In the genomic region with DNA sequence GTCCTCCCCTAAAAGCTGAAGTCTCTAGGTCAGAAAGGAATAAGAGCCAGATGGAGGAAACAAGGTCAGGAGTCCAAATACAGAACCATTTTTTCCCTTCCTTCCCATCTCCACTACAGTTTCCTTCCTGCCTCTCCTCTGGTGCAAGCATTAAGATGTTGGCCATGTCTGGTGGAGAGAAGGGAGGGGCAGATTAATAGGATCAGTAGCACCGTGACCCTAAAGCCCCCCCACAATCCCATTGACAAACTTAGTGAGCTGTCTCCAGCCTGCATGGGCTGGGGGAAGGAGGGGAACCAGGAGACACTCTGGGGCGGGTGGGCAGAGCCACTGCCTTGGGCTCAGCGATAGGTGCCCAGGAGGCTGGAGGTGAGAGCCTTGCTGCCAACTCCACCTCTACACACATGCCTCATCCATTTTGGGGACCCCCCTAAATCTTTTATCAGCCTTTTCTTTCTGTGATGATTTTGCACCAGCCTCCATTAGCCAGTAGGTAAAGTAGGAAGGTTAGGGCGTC, we compare ENCODE assay signal across 23 cellular contexts. TPM values are rescaled to one million over a fixed set of nuclear protein-coding genes. Genes with fewer than 3 reads are reported as not detected.
"Had no signal": no experiment of that assay in that cellular context is flagged by ENCODE, and none has a peak within 500 bp of the region (broad histone marks: within the 10 kb centered on the region; RNA-seq: fewer than 3 reads in every experiment).

No MANE protein-coding gene starts in this region.

- H3K9me3 ChIP-seq: tibial artery had no signal

- H3K9me3 Mint-ChIP-seq: activated naive CD4-positive, alpha-beta T cell treated with anti-CD3 and anti-CD28 coated beads for 36 hours; activated naive CD8-positive, alpha-beta T cell treated with anti-CD3 and anti-CD28 coated beads, Interleukin-2, amount 10 ng/mL, durations not matched to agents 7 days and 5 days; memory B cell; nephron; stimulated activated memory B cell treated with anti-CD40 and anti-IgM and Interleukin-4, amounts not matched to agents 10 μg/mL and 1 μg/mL and 100 μg/mL, for 72 hours had no signal

- H3K4me2 ChIP-seq: hepatocyte had no signal

- H3K4me1 ChIP-seq: tibial artery had no signal

- H3K4me1 Mint-ChIP-seq: nephron had no signal

- H3K27ac Mint-ChIP-seq: activated naive CD4-positive, alpha-beta T cell treated with anti-CD3 and anti-CD28 coated beads for 36 hours; activated naive CD8-positive, alpha-beta T cell treated with anti-CD3 and anti-CD28 coated beads, Interleukin-2, amount 10 ng/mL, durations not matched to agents 7 days and 5 days; memory B cell; nephron; stimulated activated memory B cell treated with anti-CD40 and anti-IgM and Interleukin-4, amounts not matched to agents 10 μg/mL and 1 μg/mL and 100 μg/mL, for 72 hours had no signal

- DNase-seq: activated CD4-positive, alpha-beta T cell treated with anti-CD3 and anti-CD28 coated beads, Interleukin-2, amount 50 U/mL, for 4 hours; activated CD8-positive, alpha-beta memory T cell treated with anti-CD3 and anti-CD28 coated beads, Interleukin-2, amount 50 U/mL, for 48 hours; activated effector memory CD4-positive, alpha-beta T cell treated with Interleukin-2 at 50 U/mL for 16 hours; activated naive CD4-positive, alpha-beta T cell treated with anti-CD3 and anti-CD28 coated beads for 36 hours; activated naive CD8-positive, alpha-beta T cell treated with anti-CD3 and anti-CD28 coated beads, Interleukin-2, amount 10 ng/mL, durations not matched to agents 7 days and 5 days; activated T-cell treated with anti-CD3 and anti-CD28 coated beads, Interleukin-2, amount 50 U/mL, for 48 hours; amniotic stem cell; effector CD8-positive, alpha-beta T cell; glutamatergic neuron; left colon; small intestine; stimulated activated CD4-positive, alpha-beta T cell treated with anti-CD3 and anti-CD28 coated beads, Interleukin-2, amount 100 ng/mL, for 24 hours; T-helper 1 cell; tibial artery had no signal

- ATAC-seq: left colon; sciatic nerve; stimulated activated memory B cell treated with anti-CD40 and anti-IgM and Interleukin-4, amounts not matched to agents 10 μg/mL and 1 μg/mL and 100 μg/mL, for 72 hours had no signal

- H3K79me2 ChIP-seq: hepatocyte had no signal

- H2AFZ ChIP-seq: hepatocyte had no signal

- H3K36me3 ChIP-seq: tibial artery had no signal

- H3K4me3 Mint-ChIP-seq: activated naive CD4-positive, alpha-beta T cell treated with anti-CD3 and anti-CD28 coated beads for 36 hours; activated naive CD8-positive, alpha-beta T cell treated with anti-CD3 and anti-CD28 coated beads, Interleukin-2, amount 10 ng/mL, durations not matched to agents 7 days and 5 days; memory B cell; nephron; stimulated activated memory B cell treated with anti-CD40 and anti-IgM and Interleukin-4, amounts not matched to agents 10 μg/mL and 1 μg/mL and 100 μg/mL, for 72 hours had no signal

- H3K27ac ChIP-seq: hepatocyte, tibial artery had no signal

- H3K36me3 Mint-ChIP-seq: activated naive CD8-positive, alpha-beta T cell treated with anti-CD3 and anti-CD28 coated beads, Interleukin-2, amount 10 ng/mL, durations not matched to agents 7 days and 5 days; memory B cell; stimulated activated memory B cell treated with anti-CD40 and anti-IgM and Interleukin-4, amounts not matched to agents 10 μg/mL and 1 μg/mL and 100 μg/mL, for 72 hours had no signal

- H3K4me3 ChIP-seq: hepatocyte, tibial artery had no signal

RNA-seq across cellular contexts. Expression of gene RHBG, which starts 59.8 kb away (rescaled TPM):
- total RNA-seq: activated CD8-positive, alpha-beta memory T cell treated with anti-CD3 and anti-CD28 coated beads for 36 hours; activated naive CD4-positive, alpha-beta T cell treated with anti-CD3 and anti-CD28 coated beads for 36 hours; activated naive CD8-positive, alpha-beta T cell treated with anti-CD3 and anti-CD28 coated beads, Interleukin-2, amount 10 ng/mL, durations not matched to agents 7 days and 5 days; frontal cortex; left colon; mononuclear cell; myocyte; sciatic nerve had no signal
